In the genomic region with DNA sequence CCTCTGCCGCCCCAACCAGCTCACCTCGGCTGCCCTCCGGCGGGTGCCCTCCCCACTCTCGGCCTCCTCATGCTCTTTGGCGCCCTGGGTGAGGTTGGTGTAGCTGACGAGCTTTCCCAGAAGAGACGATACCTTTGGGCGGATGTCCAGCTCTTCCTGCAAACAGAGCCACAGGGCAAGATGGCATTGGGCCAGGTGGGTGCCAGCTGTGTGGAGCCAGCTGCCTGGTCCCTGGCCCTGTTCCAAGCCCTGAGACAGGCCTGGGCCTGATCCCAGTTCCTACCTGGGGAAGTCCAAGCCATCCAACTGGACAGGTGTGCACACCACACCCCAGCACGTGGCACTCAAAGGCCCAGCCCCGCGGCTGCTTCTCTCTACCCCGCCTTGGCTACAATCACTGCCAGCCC, we compare ENCODE assay signal across 14 cellular contexts. TPM values are rescaled to one million over a fixed set of nuclear protein-coding genes. Genes with fewer than 3 reads are reported as not detected.
DNase-seq lines count a peak whose midpoint lies in the region; ATAC-seq, FAIRE-seq and TF ChIP-seq lines count a peak whose summit lies in the region.
"Had no signal": no experiment of that assay in that cellular context is flagged by ENCODE, and none has a peak within 500 bp of the region (broad histone marks: within the 10 kb centered on the region; RNA-seq: fewer than 3 reads in every experiment).

No MANE protein-coding gene starts in this region.

- WGBS in gastroesophageal sphincter (ENCODE audit: low coverage in 1 of 2), 2 donors = 33% methylated on average over 1 of the region's 13 CpGs; no CpG with 5 or more reads in 1 of the 2 donors
- WGBS in small intestine, 3 donors = 17 to 62% (median 39%) methylated on average over 11 to 13 of the region's 13 CpGs

- no peak overlapping the region for H3K4me3 ChIP-seq in LNCaP clone FGC (ENCODE audit: low read depth, low read length)
- H3K4me3 ChIP-seq in gastroesophageal sphincter = no peak overlapping the region
- H3K4me3 ChIP-seq in small intestine (ENCODE audit: low read depth in 1 of 2, low read length in 2 of 2) = no peak overlapping the region

- H3K36me3 ChIP-seq in gastroesophageal sphincter (peaks cover 0 to 70% of the 10 kb centered on the region in 2 donors), small intestine (ENCODE audit: control insufficient read depth in 2 of 2, insufficient read depth in 2 of 2, low read length in 2 of 2) (no peaks in the 10 kb centered on the region)

- H3K27me3 Mint-ChIP-seq in activated T-cell treated with anti-CD3 and anti-CD28 coated beads, Interleukin-2, amount 50 U/mL, for 24 hours = no peaks in the 10 kb centered on the region
- no peaks in the 10 kb centered on the region for H3K27me3 Mint-ChIP-seq in activated naive CD4-positive, alpha-beta T cell treated with anti-CD3 and anti-CD28 coated beads, Interleukin-2, amount 10 ng/mL, durations not matched to agents 7 days and 5 days
- H3K27me3 Mint-ChIP-seq: central memory CD8-positive, alpha-beta T cell had no signal

- FAIRE-seq in small intestine (lab: Jason Lieb, UNC) = no peak
- FAIRE-seq: TTC549 had no signal

- H3K4me3 Mint-ChIP-seq in activated T-cell treated with anti-CD3 and anti-CD28 coated beads, Interleukin-2, amount 50 U/mL, for 24 hours = no peak overlapping the region
- no peak overlapping the region for H3K4me3 Mint-ChIP-seq in activated naive CD4-positive, alpha-beta T cell treated with anti-CD3 and anti-CD28 coated beads, Interleukin-2, amount 10 ng/mL, durations not matched to agents 7 days and 5 days
- H3K4me3 Mint-ChIP-seq: activated T-cell treated with anti-CD3 and anti-CD28 coated beads, Interleukin-2, amount 50 U/mL, for 4 hours; central memory CD8-positive, alpha-beta T cell had no signal

- H3K27ac Mint-ChIP-seq in activated T-cell treated with anti-CD3 and anti-CD28 coated beads, Interleukin-2, amount 50 U/mL, for 24 hours = no peak overlapping the region
- H3K27ac Mint-ChIP-seq in activated naive CD4-positive, alpha-beta T cell treated with anti-CD3 and anti-CD28 coated beads, Interleukin-2, amount 10 ng/mL, durations not matched to agents 7 days and 5 days = no peak overlapping the region

- DNase-seq in LNCaP clone FGC (ENCODE audit: low read depth) = peak; percentile 94
- peak; percentile 90 for DNase-seq in NCI-H510A (lab: John Stamatoyannopoulos, UW)
- DNase-seq in small intestine = peak; percentile 74
- DNase-seq in NCI-H1930 (lab: John Stamatoyannopoulos, UW) = no peak
- DNase-seq in activated T-cell treated with anti-CD3 and anti-CD28 coated beads, Interleukin-2, amount 50 U/mL, for 24 hours = no peak
- DNase-seq in GF-D8 (lab: John Stamatoyannopoulos, UW) = no peak
- DNase-seq in activated naive CD4-positive, alpha-beta T cell treated with anti-CD3 and anti-CD28 coated beads, Interleukin-2, amount 10 ng/mL, durations not matched to agents 7 days and 5 days = no peak
- DNase-seq: activated T-cell treated with anti-CD3 and anti-CD28 coated beads, Interleukin-2, amount 50 U/mL, for 4 hours; midbrain; stimulated activated naive CD8-positive, alpha-beta T cell treated with anti-CD3 and anti-CD28 coated beads, Interleukin-15, Interleukin-2, amounts not matched to agents 100 U/mL and 50 U/mL, for 24 hours had no signal

- no peak for TF ChIP-seq EP300 in gastroesophageal sphincter (IDR thresholded peaks at IDR 0.05)

- no peak for ATAC-seq in gastroesophageal sphincter
- ATAC-seq: activated T-cell treated with anti-CD3 and anti-CD28 coated beads, Interleukin-2, amount 50 U/mL, for 4 hours; stimulated activated naive CD8-positive, alpha-beta T cell treated with anti-CD3 and anti-CD28 coated beads, Interleukin-15, Interleukin-2, amounts not matched to agents 100 U/mL and 50 U/mL, for 24 hours had no signal

- H3K27ac ChIP-seq in gastroesophageal sphincter (peak overlapping the region in 3 of 4 donors; percentile 76 to 100 (median 98)), small intestine (ENCODE audit: low read depth in 1 of 2, low read length in 1 of 2) (peak overlapping the region in 1 of 2 donors; percentile 45)

- CTCF ChIA-PET in activated naive CD4-positive, alpha-beta T cell treated with anti-CD3 and anti-CD28 coated beads, Interleukin-2, amount 10 ng/mL, durations not matched to agents 7 days and 5 days (lab: Charles Lee) = interaction anchor here (2.6 kb wide), 1 partner anchor 19 kb away, joined by 7 read pairs; no protein-coding TSS in a partner anchor

- no peak for TF ChIP-seq CTCF in LNCaP clone FGC (IDR thresholded peaks at IDR 0.05; ENCODE audit: control insufficient read depth, extremely low read depth, insufficient read depth)
- TF ChIP-seq CTCF in gastroesophageal sphincter (IDR thresholded peaks at IDR 0.05) = no peak

- H3K4me1 ChIP-seq in gastroesophageal sphincter (peaks cover 0 to 84% (median 57%) of the 10 kb centered on the region in 3 donors), small intestine (ENCODE audit: control insufficient read depth in 2 of 2, insufficient read depth in 1 of 2, low read depth in 1 of 2, low read length in 1 of 2) (no peaks in the 10 kb centered on the region)

- H3K27me3 ChIP-seq in gastroesophageal sphincter (no peaks in the 10 kb centered on the region), small intestine (ENCODE audit: control insufficient read depth in 2 of 2, insufficient read depth in 2 of 2, low read length in 2 of 2) (no peaks in the 10 kb centered on the region)

- H3K9me3 ChIP-seq in gastroesophageal sphincter (no peaks in the 10 kb centered on the region), small intestine (ENCODE audit: control insufficient read depth, low read depth) (no peaks in the 10 kb centered on the region)

- no peak for TF ChIP-seq POLR2A in gastroesophageal sphincter (IDR thresholded peaks at IDR 0.05)

- H3K36me3 Mint-ChIP-seq in activated T-cell treated with anti-CD3 and anti-CD28 coated beads, Interleukin-2, amount 50 U/mL, for 24 hours (ENCODE audit: low read depth) = peaks cover 56% of the 10 kb centered on the region
- peaks cover 27% of the 10 kb centered on the region for H3K36me3 Mint-ChIP-seq in activated naive CD4-positive, alpha-beta T cell treated with anti-CD3 and anti-CD28 coated beads, Interleukin-2, amount 10 ng/mL, durations not matched to agents 7 days and 5 days

- no peaks in the 10 kb centered on the region for H3K9me3 Mint-ChIP-seq in activated T-cell treated with anti-CD3 and anti-CD28 coated beads, Interleukin-2, amount 50 U/mL, for 24 hours
- no peaks in the 10 kb centered on the region for H3K9me3 Mint-ChIP-seq in activated naive CD4-positive, alpha-beta T cell treated with anti-CD3 and anti-CD28 coated beads, Interleukin-2, amount 10 ng/mL, durations not matched to agents 7 days and 5 days
- H3K9me3 Mint-ChIP-seq: activated T-cell treated with anti-CD3 and anti-CD28 coated beads, Interleukin-2, amount 50 U/mL, for 4 hours; central memory CD8-positive, alpha-beta T cell had no signal

- peaks cover 6% of the 10 kb centered on the region for H3K4me1 Mint-ChIP-seq in activated T-cell treated with anti-CD3 and anti-CD28 coated beads, Interleukin-2, amount 50 U/mL, for 24 hours (ENCODE audit: low read depth)
- peaks cover 12% of the 10 kb centered on the region for H3K4me1 Mint-ChIP-seq in activated naive CD4-positive, alpha-beta T cell treated with anti-CD3 and anti-CD28 coated beads, Interleukin-2, amount 10 ng/mL, durations not matched to agents 7 days and 5 days

RNA-seq across cellular contexts. Expression of a gene that starts 6.9 kb away (rescaled TPM):
- total RNA-seq in gastroesophageal sphincter = 100 to 1,000 TPM in 1 of 4 donors, 10 to 100 TPM in 3; 54.7 to 121 (median 64.0) TPM
- polyA plus RNA-seq in small intestine = 10 to 100 TPM in 1 of 3 donors, 1 to 10 TPM in 2; 1.1 to 10.0 (median 4.1) TPM

RNA-seq across cellular contexts. Expression of a gene that starts 17.6 kb away (rescaled TPM):
- total RNA-seq in gastroesophageal sphincter = 10 to 100 TPM; 10.8 to 25.8 (median 15.9) TPM
- polyA plus RNA-seq in small intestine = 1 to 10 TPM in 2 of 3 donors, under 1 TPM in 1; 0.54 to 4.4 (median 1.3) TPM

RNA-seq across cellular contexts. Expression of a gene that starts 18.7 kb away (rescaled TPM):
- 1 to 10 TPM in 1 of 4 donors, not detected in 3; 1.4 TPM for total RNA-seq in gastroesophageal sphincter
- polyA plus RNA-seq in small intestine = under 1 TPM in 2 of 3 donors, not detected in 1; 0.06 to 0.27 TPM
- total RNA-seq: HT1080 had no signal

RNA-seq across cellular contexts. Expression of a gene that starts 24.9 kb away (rescaled TPM):
- total RNA-seq in gastroesophageal sphincter = 10 to 100 TPM; 26.5 to 33.8 (median 32.6) TPM
- 100 to 1,000 TPM; 197 to 354 (median 245) TPM for polyA plus RNA-seq in small intestine

RNA-seq across cellular contexts. Expression of a gene that starts 29.9 kb away (rescaled TPM):
- total RNA-seq in gastroesophageal sphincter = 1 to 10 TPM in 2 of 4 donors, not detected in 2; 1.2 to 5.0 TPM
- 1 to 10 TPM; 1.4 to 6.7 (median 5.4) TPM for polyA plus RNA-seq in small intestine

Comparison
In these comparisons a context has a peak if more than half of its experiments do, and no peak if none do; other contexts are left out.
1. DNase-seq: peak in LNCaP clone FGC (single experiment), NCI-H510A (single experiment) and small intestine (single experiment); none in NCI-H1930 (0 of 2), activated T-cell treated with anti-CD3 and anti-CD28 coated beads, Interleukin-2, amount 50 U/mL, for 24 hours (single experiment), GF-D8 (single experiment) and activated naive CD4-positive, alpha-beta T cell treated with anti-CD3 and anti-CD28 coated beads, Interleukin-2, amount 10 ng/mL, durations not matched to agents 7 days and 5 days (single experiment).